Comparison of ENCODE assay signal across 1 cellular context in the genomic region with DNA sequence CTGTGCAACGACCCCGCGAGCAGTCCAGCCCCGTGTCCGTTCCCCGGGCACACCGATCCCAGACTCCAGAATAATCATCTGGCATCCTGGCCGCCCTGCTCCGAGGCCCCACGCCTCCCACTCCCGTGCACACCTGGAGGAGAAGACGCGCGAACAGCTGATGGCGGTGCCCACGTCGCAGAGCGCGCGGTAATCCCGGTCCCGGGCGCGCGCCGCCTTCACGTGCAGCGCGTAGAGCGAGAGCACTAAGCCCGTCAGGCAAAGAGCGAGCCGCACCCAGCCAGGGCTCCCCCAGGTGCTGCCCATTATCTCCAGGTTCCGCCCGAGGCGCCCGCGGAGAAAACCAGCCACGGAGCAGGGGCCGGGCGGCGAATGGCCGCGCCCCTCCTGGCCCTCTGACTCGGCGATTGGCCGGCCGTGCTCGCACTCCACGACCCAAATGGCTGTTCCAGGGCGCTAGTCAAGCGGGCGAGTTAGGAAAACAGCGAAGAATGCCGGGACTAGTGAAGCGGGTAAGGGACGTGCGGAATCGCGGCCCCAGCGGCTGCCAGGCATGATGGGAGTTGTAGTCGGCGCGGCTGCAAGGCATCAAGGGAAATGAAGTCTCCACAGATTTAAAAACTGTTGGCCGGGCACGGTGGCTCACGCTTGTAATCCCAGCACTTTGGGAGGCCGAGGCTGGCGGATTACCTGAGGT.
A peak's percentile ranks its signal among the peaks of the same experiment; 100 is the strongest.
TF ChIP-seq lines count a peak whose summit lies in the region.

A gene (minus strand): TSS at position 374 of the 697 bp plus-strand sequence. CDS start 68 bp downstream, at position 306.

TF ChIP-seq in K562, 482 proteins besides CTCF, POLR2A, EP300 and RAD21 (continued from another document and continues in another):
- TF ChIP-seq, protein P1, sequence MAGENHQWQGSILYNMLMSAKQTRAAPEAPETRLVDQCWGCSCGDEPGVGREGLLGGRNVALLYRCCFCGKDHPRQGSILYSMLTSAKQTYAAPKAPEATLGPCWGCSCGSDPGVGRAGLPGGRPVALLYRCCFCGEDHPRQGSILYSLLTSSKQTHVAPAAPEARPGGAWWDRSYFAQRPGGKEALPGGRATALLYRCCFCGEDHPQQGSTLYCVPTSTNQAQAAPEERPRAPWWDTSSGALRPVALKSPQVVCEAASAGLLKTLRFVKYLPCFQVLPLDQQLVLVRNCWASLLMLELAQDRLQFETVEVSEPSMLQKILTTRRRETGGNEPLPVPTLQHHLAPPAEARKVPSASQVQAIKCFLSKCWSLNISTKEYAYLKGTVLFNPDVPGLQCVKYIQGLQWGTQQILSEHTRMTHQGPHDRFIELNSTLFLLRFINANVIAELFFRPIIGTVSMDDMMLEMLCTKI (IDR thresholded peaks at IDR 0.05; ENCODE audit: partially characterized antibody): no peak
- TF ChIP-seq KLF6 (CRISPR knock-in tag; IDR thresholded peaks at IDR 0.05; ENCODE audit: borderline replicate concordance): no peak
- no peak for TF ChIP-seq KLF13 (tag; IDR thresholded peaks at IDR 0.05; ENCODE audit: borderline replicate concordance, low read depth)
- no peak for TF ChIP-seq MAFK (IDR thresholded peaks at IDR 0.05; ENCODE audit: low read length)
- peak; percentile 48 for TF ChIP-seq ZFX (CRISPR knock-in tag; IDR thresholded peaks at IDR 0.05)
- peak; percentile 14 to 73 (median 68) for TF ChIP-seq YY1 (IDR thresholded peaks at IDR 0.05; ENCODE audit: borderline replicate concordance in 1 of 3, control insufficient read depth in 1 of 3, extremely low read depth in 1 of 3, insufficient read depth in 3 of 3, insufficient read length in 1 of 3, insufficient replicate concordance in 2 of 3, low read depth in 1 of 3, low read length in 2 of 3)
- TF ChIP-seq RNF2 (IDR thresholded peaks at IDR 0.05): no peak
- no peak for TF ChIP-seq NFE2 (IDR thresholded peaks at IDR 0.05; ENCODE audit: low read depth)
- TF ChIP-seq, protein P2, sequence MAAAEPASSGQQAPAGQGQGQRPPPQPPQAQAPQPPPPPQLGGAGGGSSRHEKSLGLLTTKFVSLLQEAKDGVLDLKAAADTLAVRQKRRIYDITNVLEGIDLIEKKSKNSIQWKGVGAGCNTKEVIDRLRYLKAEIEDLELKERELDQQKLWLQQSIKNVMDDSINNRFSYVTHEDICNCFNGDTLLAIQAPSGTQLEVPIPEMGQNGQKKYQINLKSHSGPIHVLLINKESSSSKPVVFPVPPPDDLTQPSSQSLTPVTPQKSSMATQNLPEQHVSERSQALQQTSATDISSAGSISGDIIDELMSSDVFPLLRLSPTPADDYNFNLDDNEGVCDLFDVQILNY (CRISPR knock-in tag; IDR thresholded peaks at IDR 0.05): no peak
- peak; percentile 62 for TF ChIP-seq JUND (IDR thresholded peaks at IDR 0.05; ENCODE audit: borderline replicate concordance, low read depth, low read length)
- TF ChIP-seq JUND (tag; IDR thresholded peaks at IDR 0.05; ENCODE audit: borderline replicate concordance, low read depth, low read length): no peak; the same call in 2 of the 3 replicates
- TF ChIP-seq, protein P3, sequence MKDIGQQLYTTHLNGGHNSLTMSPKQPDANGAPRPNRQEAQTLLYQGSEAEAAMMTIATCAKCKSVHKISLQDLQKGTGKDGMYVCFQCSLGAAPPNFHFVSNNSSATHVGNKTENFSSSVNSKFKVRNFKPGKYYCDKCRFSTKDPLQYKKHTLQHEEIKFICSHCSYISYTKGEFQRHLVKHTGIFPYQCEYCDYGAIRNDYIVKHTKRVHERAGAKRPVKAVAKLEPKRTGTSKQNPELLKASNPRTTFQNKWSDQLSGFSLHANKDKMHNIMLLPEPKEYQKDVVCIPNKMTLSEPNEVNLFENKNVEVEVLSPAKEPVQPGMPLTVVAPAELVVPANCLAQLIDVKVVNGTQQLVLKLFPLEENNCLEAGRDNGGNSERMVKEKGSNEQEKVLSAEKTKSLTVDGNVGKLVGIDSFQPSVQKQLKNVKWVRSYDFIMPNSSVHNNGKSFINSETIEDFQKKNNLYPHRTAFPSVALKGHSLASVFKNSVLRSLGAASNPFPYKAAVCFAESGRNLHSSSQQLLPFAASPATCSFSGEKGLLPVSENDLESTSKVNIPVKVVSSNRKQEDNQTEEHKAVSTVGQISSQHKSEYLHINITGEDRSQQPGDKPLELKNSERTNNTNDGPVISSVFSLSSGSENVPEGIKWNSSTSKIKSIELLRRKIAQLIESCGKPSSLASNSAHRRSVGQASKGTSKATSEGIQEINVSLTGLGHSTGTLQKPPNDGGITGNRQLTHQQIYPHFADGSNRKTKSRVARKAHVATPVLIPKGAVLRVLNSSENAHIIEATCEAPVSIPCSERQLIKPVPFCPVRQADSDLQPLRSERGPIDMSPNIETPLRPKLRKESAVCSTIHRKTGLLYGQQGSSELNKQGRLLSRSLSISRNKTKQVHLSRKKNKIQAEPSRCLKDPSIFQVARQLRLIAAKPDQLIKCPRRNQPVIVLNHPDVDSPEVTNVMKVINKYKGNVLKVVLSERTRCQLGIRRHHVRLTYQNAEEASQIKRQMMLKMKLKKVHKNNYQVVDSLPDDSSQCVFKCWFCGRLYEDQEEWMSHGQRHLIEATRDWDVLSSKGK (CRISPR knock-in tag; IDR thresholded peaks at IDR 0.05): no peak
- peak; percentile 46; the same call in 1 of the 2 replicates for TF ChIP-seq HDAC2 (IDR thresholded peaks at IDR 0.05)
- TF ChIP-seq SIX5 (IDR thresholded peaks at IDR 0.05; ENCODE audit: borderline replicate concordance in 1 of 2, insufficient read depth in 1 of 2, low read depth in 1 of 2, low read length in 2 of 2): peak; percentile 79 to 80; a peak in 3 of 4 replicates
- no peak for TF ChIP-seq RHOXF2B (CRISPR knock-in tag; conservative IDR thresholded peaks at IDR 0.05)
- no peak for TF ChIP-seq MEF2D (tag; conservative IDR thresholded peaks at IDR 0.05; ENCODE audit: low read depth)
- TF ChIP-seq ZNF311 (CRISPR knock-in tag; IDR thresholded peaks at IDR 0.05): no peak
- TF ChIP-seq, protein P4, sequence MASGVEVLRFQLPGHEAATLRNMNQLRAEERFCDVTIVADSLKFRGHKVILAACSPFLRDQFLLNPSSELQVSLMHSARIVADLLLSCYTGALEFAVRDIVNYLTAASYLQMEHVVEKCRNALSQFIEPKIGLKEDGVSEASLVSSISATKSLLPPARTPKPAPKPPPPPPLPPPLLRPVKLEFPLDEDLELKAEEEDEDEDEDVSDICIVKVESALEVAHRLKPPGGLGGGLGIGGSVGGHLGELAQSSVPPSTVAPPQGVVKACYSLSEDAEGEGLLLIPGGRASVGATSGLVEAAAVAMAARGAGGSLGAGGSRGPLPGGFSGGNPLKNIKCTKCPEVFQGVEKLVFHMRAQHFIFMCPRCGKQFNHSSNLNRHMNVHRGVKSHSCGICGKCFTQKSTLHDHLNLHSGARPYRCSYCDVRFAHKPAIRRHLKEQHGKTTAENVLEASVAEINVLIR (CRISPR knock-in tag; IDR thresholded peaks at IDR 0.05): no peak
- no peak; the same call in 1 of the 2 replicates for TF ChIP-seq SMARCE1 (IDR thresholded peaks at IDR 0.05)
- TF ChIP-seq, protein P5, sequence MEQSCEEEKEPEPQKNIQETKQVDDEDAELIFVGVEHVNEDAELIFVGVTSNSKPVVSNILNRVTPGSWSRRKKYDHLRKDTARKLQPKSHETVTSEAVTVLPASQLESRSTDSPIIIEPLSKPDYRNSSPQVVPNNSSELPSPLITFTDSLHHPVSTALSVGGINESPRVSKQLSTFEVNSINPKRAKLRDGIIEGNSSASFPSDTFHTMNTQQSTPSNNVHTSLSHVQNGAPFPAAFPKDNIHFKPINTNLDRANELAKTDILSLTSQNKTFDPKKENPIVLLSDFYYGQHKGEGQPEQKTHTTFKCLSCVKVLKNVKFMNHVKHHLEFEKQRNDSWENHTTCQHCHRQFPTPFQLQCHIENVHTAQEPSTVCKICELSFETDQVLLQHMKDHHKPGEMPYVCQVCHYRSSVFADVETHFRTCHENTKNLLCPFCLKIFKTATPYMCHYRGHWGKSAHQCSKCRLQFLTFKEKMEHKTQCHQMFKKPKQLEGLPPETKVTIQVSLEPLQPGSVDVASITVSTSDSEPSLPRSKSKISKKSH (CRISPR knock-in tag; IDR thresholded peaks at IDR 0.05): no peak
- TF ChIP-seq, protein P6, sequence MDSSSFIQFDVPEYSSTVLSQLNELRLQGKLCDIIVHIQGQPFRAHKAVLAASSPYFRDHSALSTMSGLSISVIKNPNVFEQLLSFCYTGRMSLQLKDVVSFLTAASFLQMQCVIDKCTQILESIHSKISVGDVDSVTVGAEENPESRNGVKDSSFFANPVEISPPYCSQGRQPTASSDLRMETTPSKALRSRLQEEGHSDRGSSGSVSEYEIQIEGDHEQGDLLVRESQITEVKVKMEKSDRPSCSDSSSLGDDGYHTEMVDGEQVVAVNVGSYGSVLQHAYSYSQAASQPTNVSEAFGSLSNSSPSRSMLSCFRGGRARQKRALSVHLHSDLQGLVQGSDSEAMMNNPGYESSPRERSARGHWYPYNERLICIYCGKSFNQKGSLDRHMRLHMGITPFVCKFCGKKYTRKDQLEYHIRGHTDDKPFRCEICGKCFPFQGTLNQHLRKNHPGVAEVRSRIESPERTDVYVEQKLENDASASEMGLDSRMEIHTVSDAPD (CRISPR knock-in tag; IDR thresholded peaks at IDR 0.05): no peak
- TF ChIP-seq TARDBP (IDR thresholded peaks at IDR 0.05): no peak
- TF ChIP-seq FOXK1 (CRISPR knock-in tag; IDR thresholded peaks at IDR 0.05; ENCODE audit: borderline replicate concordance): no peak; the same call in 1 of the 2 replicates
- peak; percentile 34 for TF ChIP-seq NFYB (IDR thresholded peaks at IDR 0.05; ENCODE audit: extremely low read depth, insufficient read length)
- TF ChIP-seq, protein P7, sequence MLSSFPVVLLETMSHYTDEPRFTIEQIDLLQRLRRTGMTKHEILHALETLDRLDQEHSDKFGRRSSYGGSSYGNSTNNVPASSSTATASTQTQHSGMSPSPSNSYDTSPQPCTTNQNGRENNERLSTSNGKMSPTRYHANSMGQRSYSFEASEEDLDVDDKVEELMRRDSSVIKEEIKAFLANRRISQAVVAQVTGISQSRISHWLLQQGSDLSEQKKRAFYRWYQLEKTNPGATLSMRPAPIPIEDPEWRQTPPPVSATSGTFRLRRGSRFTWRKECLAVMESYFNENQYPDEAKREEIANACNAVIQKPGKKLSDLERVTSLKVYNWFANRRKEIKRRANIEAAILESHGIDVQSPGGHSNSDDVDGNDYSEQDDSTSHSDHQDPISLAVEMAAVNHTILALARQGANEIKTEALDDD (IDR thresholded peaks at IDR 0.05): peak; percentile 99
- TF ChIP-seq, protein P8, sequence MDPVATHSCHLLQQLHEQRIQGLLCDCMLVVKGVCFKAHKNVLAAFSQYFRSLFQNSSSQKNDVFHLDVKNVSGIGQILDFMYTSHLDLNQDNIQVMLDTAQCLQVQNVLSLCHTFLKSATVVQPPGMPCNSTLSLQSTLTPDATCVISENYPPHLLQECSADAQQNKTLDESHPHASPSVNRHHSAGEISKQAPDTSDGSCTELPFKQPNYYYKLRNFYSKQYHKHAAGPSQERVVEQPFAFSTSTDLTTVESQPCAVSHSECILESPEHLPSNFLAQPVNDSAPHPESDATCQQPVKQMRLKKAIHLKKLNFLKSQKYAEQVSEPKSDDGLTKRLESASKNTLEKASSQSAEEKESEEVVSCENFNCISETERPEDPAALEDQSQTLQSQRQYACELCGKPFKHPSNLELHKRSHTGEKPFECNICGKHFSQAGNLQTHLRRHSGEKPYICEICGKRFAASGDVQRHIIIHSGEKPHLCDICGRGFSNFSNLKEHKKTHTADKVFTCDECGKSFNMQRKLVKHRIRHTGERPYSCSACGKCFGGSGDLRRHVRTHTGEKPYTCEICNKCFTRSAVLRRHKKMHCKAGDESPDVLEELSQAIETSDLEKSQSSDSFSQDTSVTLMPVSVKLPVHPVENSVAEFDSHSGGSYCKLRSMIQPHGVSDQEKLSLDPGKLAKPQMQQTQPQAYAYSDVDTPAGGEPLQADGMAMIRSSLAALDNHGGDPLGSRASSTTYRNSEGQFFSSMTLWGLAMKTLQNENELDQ (CRISPR knock-in tag; IDR thresholded peaks at IDR 0.05; ENCODE audit: borderline replicate concordance): no peak
- peak; percentile 71; the same call in 1 of the 2 replicates for TF ChIP-seq PHF8 (IDR thresholded peaks at IDR 0.05; ENCODE audit: borderline replicate concordance, low read length)
- TF ChIP-seq, protein P9, sequence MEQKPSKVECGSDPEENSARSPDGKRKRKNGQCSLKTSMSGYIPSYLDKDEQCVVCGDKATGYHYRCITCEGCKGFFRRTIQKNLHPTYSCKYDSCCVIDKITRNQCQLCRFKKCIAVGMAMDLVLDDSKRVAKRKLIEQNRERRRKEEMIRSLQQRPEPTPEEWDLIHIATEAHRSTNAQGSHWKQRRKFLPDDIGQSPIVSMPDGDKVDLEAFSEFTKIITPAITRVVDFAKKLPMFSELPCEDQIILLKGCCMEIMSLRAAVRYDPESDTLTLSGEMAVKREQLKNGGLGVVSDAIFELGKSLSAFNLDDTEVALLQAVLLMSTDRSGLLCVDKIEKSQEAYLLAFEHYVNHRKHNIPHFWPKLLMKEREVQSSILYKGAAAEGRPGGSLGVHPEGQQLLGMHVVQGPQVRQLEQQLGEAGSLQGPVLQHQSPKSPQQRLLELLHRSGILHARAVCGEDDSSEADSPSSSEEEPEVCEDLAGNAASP (IDR thresholded peaks at IDR 0.05): no peak
- TF ChIP-seq, protein P10, sequence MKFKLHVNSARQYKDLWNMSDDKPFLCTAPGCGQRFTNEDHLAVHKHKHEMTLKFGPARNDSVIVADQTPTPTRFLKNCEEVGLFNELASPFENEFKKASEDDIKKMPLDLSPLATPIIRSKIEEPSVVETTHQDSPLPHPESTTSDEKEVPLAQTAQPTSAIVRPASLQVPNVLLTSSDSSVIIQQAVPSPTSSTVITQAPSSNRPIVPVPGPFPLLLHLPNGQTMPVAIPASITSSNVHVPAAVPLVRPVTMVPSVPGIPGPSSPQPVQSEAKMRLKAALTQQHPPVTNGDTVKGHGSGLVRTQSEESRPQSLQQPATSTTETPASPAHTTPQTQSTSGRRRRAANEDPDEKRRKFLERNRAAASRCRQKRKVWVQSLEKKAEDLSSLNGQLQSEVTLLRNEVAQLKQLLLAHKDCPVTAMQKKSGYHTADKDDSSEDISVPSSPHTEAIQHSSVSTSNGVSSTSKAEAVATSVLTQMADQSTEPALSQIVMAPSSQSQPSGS (CRISPR knock-in tag; IDR thresholded peaks at IDR 0.05): no peak
- TF ChIP-seq, protein P11, sequence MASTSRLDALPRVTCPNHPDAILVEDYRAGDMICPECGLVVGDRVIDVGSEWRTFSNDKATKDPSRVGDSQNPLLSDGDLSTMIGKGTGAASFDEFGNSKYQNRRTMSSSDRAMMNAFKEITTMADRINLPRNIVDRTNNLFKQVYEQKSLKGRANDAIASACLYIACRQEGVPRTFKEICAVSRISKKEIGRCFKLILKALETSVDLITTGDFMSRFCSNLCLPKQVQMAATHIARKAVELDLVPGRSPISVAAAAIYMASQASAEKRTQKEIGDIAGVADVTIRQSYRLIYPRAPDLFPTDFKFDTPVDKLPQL (IDR thresholded peaks at IDR 0.05; ENCODE audit: extremely low read depth, insufficient read length): no peak
- no peak for TF ChIP-seq SMARCB1 (IDR thresholded peaks at IDR 0.05; ENCODE audit: insufficient read length, low read depth)
- TF ChIP-seq ZNF121 (CRISPR knock-in tag; conservative IDR thresholded peaks at IDR 0.05): no peak
- TF ChIP-seq, protein P12, sequence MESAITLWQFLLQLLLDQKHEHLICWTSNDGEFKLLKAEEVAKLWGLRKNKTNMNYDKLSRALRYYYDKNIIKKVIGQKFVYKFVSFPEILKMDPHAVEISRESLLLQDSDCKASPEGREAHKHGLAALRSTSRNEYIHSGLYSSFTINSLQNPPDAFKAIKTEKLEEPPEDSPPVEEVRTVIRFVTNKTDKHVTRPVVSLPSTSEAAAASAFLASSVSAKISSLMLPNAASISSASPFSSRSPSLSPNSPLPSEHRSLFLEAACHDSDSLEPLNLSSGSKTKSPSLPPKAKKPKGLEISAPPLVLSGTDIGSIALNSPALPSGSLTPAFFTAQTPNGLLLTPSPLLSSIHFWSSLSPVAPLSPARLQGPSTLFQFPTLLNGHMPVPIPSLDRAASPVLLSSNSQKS (CRISPR knock-in tag; IDR thresholded peaks at IDR 0.05): no peak
- peak; percentile 86 for TF ChIP-seq RBFOX2 (IDR thresholded peaks at IDR 0.05; ENCODE audit: low read depth, low read length)
- no peak for TF ChIP-seq ZNF134 (CRISPR knock-in tag; conservative IDR thresholded peaks at IDR 0.05)
- no peak for TF ChIP-seq NFIX (CRISPR knock-in tag; IDR thresholded peaks at IDR 0.05; ENCODE audit: low read depth)
- no peak for TF ChIP-seq HDAC3 (IDR thresholded peaks at IDR 0.05; ENCODE audit: borderline replicate concordance, partially characterized antibody)
